ENCODE assay signal across 8 cellular contexts in genomic region chr6:100880901-100881706, GRCh38. TPM values are rescaled to one million over a fixed set of nuclear protein-coding genes. Genes with fewer than 3 reads are reported as not detected.
DNase-seq lines count a peak whose midpoint lies in the region; ATAC-seq and TF ChIP-seq lines count a peak whose summit lies in the region.

Gene ASCC3, minus strand, starts transcription at chr6:100881329. Its CDS starts 13,332 bp downstream, at chr6:100867997.

- peaks cover 40 to 60% of the 10 kb centered on the region in 2 donors for H3K4me1 Mint-ChIP-seq in immature natural killer cell

- intact Hi-C loops in mammary epithelial cell (cut with micrococcal nuclease), result loop anchor here (5.0 kb wide), 1 partner anchor 201 kb away; no protein-coding TSS in a partner anchor

- ATAC-seq in GM18868 (IDR thresholded peaks at IDR 0.05; ENCODE audit: unreplicated experiment) (peak; percentile 96), HG03103 (IDR thresholded peaks at IDR 0.05; ENCODE audit: low read depth, unreplicated experiment) (peak; percentile 96)

- peaks cover 17% of the 10 kb centered on the region for H3K4me1 ChIP-seq in mammary epithelial cell (ENCODE audit: insufficient read depth, low read length)

- H3K9ac ChIP-seq in mammary epithelial cell (ENCODE audit: insufficient read depth, low read length), result peak within 1 kb of the TSS; percentile 97

- CTCF ChIA-PET in AG04449 (lab: Yijun Ruan, JAX) (interaction anchor here (1.1 to 1.2 kb wide), 2 partner anchors 105 to 777 kb away, joined by 3 to 4 read pairs; no protein-coding TSS in a partner anchor), mammary epithelial cell (lab: Charles Lee; ENCODE audit: low non-redundant PET) (no interaction called here)

- peaks cover 49% of the 10 kb centered on the region for H3K79me2 ChIP-seq in mammary epithelial cell (ENCODE audit: insufficient read depth, low read length)

- H3K27ac ChIP-seq in WERI-Rb-1, result peak within 1 kb of the TSS; percentile 92
- peak within 1 kb of the TSS; percentile 89 for H3K27ac ChIP-seq in mammary epithelial cell (ENCODE audit: insufficient read depth, low read depth, low read length)

- H4K20me1 ChIP-seq in mammary epithelial cell (ENCODE audit: insufficient read depth, low read length), result no peaks in the 10 kb centered on the region

- in situ Hi-C loops in mammary epithelial cell (cut with MboI; ENCODE audit: low sequenced_read_pairs in 2 of 2), result no loop called here

- peak within 1 kb of the TSS; percentile 98 to 100 (median 100) for H3K4me3 Mint-ChIP-seq in immature natural killer cell

- H3K36me3 ChIP-seq in WERI-Rb-1, result peaks cover 21% of the 10 kb centered on the region
- peaks cover 2% of the 10 kb centered on the region for H3K36me3 ChIP-seq in mammary epithelial cell (ENCODE audit: insufficient read depth, low read length)

- H3K9me3 ChIP-seq in WERI-Rb-1 (ENCODE audit: severe bottlenecking), result no peaks in the 10 kb centered on the region
- H3K9me3 ChIP-seq in mammary epithelial cell (replicated peaks; ENCODE audit: insufficient read depth, low read length), result no peaks in the 10 kb centered on the region

- no peaks in the 10 kb centered on the region for H3K36me3 Mint-ChIP-seq in immature natural killer cell

- H3K27me3 ChIP-seq in WERI-Rb-1 (ENCODE audit: insufficient read depth, low read depth, severe bottlenecking), result no peaks in the 10 kb centered on the region
- no peaks in the 10 kb centered on the region for H3K27me3 ChIP-seq in mammary epithelial cell (ENCODE audit: insufficient read depth, low read length)

- TF ChIP-seq CTCF in AG04449 (IDR thresholded peaks at IDR 0.05; ENCODE audit: insufficient read depth, low read length, missing control alignments) (no peak), WERI-Rb-1 (IDR thresholded peaks at IDR 0.05; ENCODE audit: low read depth, low read length) (no peak), mammary epithelial cell (conservative IDR thresholded peaks at IDR 0.05 in 1 of 2, IDR thresholded peaks at IDR 0.05 in 1 of 2; ENCODE audit: extremely low read depth in 1 of 2, insufficient read depth in 1 of 2, low read depth in 1 of 2, low read length in 2 of 2) (no peak)

- no TSS peak for BruUV-seq in mammary epithelial cell (replicated peaks; lab: Mats Ljungman, UMichigan)

- no peaks in the 10 kb centered on the region for H3K9me3 Mint-ChIP-seq in immature natural killer cell

- peaks cover 3 to 15% (median 8%) of the 10 kb centered on the region in 3 donors for H3K27me3 Mint-ChIP-seq in immature natural killer cell (ENCODE audit: low read depth in 3 of 3)

- dilution Hi-C loops in mammary epithelial cell (cut with HindIII; ENCODE audit: low sequenced_read_pairs), result no loop called here

- DNase-seq in AG04449 (ENCODE audit: low read depth, low spot score) (no peak), NCI-H2171 (lab: John Stamatoyannopoulos, UW) (peak; percentile 83), WERI-Rb-1 (peak; percentile 94), mammary epithelial cell (peak; percentile 93), immature natural killer cell (peak; percentile 86 to 88 (median 87)), smooth muscle cell of the brain vasculature (ENCODE audit: low read depth, low spot score) (peak; percentile 63)

- H2AFZ ChIP-seq in mammary epithelial cell (ENCODE audit: low read depth, low read length), result peak within 1 kb of the TSS; percentile 90

- POLR2A ChIA-PET in AG04449 (lab: Yijun Ruan, JAX), result interaction anchor here (0.6 to 1.6 kb wide), 5 partner anchors 10 to 202 kb away, joined by 3 to 6 read pairs (median 3); no protein-coding TSS in a partner anchor

- WGBS in mammary epithelial cell (ENCODE audit: low coverage, missing lambda C conversion rate), result 3% methylated on average over 22 of the region's 79 CpGs

- H3K4me3 ChIP-seq in AG04449 (ENCODE audit: low read depth, low read length), result peak within 1 kb of the TSS; percentile 86
- H3K4me3 ChIP-seq in WERI-Rb-1 (ENCODE audit: low read depth, low read length), result peak within 1 kb of the TSS; percentile 72
- H3K4me3 ChIP-seq in mammary epithelial cell (replicated peaks in 1 of 3; ENCODE audit: insufficient read depth in 1 of 3, low read depth in 2 of 3, low read length in 3 of 3), result peak within 1 kb of the TSS; percentile 78 to 97 (median 95)

- peak within 1 kb of the TSS; percentile 95 to 100 (median 99) for H3K27ac Mint-ChIP-seq in immature natural killer cell

- peak within 1 kb of the TSS; percentile 78 for H3K4me2 ChIP-seq in mammary epithelial cell (ENCODE audit: insufficient read depth, low read depth, low read length)

RNA-seq across cellular contexts. Expression of gene ASCC3, which starts in this region (rescaled TPM):
- total RNA-seq in mammary epithelial cell, result 100 to 1,000 TPM in 1 of 2 donors, 10 to 100 TPM in 1; 89.2 to 100 TPM
- polyA plus RNA-seq in mammary epithelial cell, result 38.2 TPM
- polyA minus RNA-seq in mammary epithelial cell, result 93.8 TPM
- polyA plus RNA-seq in immature natural killer cell, result 10 to 100 TPM in 2 of 3 donors, 1 to 10 TPM in 1; 9.3 to 30.9 (median 17.7) TPM
